Comparison of ENCODE assay signal across 8 cellular contexts in the genomic region with DNA sequence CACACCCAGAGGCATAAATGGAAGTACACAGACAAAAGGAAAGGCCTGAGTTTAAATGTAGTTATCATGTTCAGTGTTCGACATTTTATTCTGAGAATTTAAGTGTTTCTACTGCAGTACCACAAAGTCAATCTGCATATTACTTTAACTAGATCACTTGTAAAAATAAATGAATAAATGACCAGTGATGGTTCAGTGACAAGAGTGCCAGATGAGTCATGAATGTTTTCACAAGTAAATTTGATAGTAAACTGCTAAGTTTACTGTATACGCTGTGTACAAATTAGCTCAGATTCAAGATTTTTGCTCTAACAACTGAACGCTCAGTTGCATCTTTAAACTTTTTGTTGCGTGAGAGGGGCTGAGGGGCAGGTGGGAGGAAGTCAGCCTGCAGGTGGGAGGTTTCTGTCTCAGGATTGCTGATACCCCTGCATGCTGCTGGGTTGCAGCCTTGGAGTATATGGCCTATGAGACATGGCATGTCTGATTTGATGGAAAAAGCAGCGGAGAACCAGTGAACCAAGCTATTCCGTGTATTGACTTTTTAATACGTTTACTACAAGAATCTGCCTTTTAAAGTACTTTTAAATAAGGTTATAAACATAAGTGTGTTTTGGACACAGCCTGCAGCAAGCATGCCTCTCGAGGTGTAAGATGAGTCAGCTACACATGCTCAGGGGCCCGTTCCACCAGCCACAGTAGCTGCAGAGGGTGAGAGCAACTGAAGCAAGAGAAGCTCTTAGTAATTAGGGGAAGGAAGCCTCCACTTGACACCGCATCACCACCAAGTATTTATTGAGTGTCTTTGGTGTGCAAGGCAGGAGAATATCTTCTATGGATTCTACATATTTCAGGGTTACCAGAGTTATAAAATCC.
DNase-seq lines count a peak whose midpoint lies in the region; ATAC-seq and TF ChIP-seq lines count a peak whose summit lies in the region.

No MANE protein-coding gene starts in this region.

- POLR2A ChIA-PET in HCT116 (lab: Charles Lee) = no interaction called here

- TF ChIP-seq CTCF in HCT116 (IDR thresholded peaks at IDR 0.05 in 2 of 3, conservative IDR thresholded peaks at IDR 0.05 in 1 of 3; ENCODE audit: borderline replicate concordance in 1 of 3, insufficient read depth in 1 of 3, low read depth in 2 of 3, low read length in 2 of 3) (no peak), uterus (IDR thresholded peaks at IDR 0.05) (no peak), ovary (IDR thresholded peaks at IDR 0.05) (no peak)

- no peaks in the 10 kb centered on the region for H3K79me2 ChIP-seq in HCT116 (ENCODE audit: insufficient read depth, low read length)

- H3K4me2 ChIP-seq in HCT116 (ENCODE audit: low read length) = peak overlapping the region; percentile 40

- BruUV-seq in HCT116 (replicated peaks; lab: Mats Ljungman, UMichigan) = no TSS peak

- TF ChIP-seq POLR2A in HCT116 (IDR thresholded peaks at IDR 0.05; ENCODE audit: borderline replicate concordance, extremely low read depth, insufficient read depth, insufficient read length) (no peak), uterus (IDR thresholded peaks at IDR 0.05) (no peak), ovary (IDR thresholded peaks at IDR 0.05) (no peak)

- peak; percentile 95 for ATAC-seq in GM18502 (IDR thresholded peaks at IDR 0.05; ENCODE audit: poor library complexity, unreplicated experiment)
- peak; percentile 81 for ATAC-seq in HCT116

- no peak for TF ChIP-seq RAD21 in HCT116 (IDR thresholded peaks at IDR 0.05; ENCODE audit: low read depth)

- WGBS in ovary, 3 donors = 84 to 87% (median 86%) methylated on average over 10 of the region's 10 CpGs

- H3K27me3 ChIP-seq in HCT116 (ENCODE audit: insufficient read depth, low read length) = no peaks in the 10 kb centered on the region
- H3K27me3 ChIP-seq in uterus = no peaks in the 10 kb centered on the region
- no peaks in the 10 kb centered on the region for H3K27me3 ChIP-seq in ovary

- no peaks in the 10 kb centered on the region for H3K9me2 ChIP-seq in HCT116 (ENCODE audit: insufficient read depth)

- intact Hi-C loops in HCT116 (cut with micrococcal nuclease) (no loop called here), uterus (cut with DNase I; ENCODE audit: low total_unique reads) (no loop called here), ovary (cut with DNase I) (no loop called here)

- no peak overlapping the region for H3K4me3 ChIP-seq in HCT116 (replicated peaks in 1 of 2; ENCODE audit: low read depth in 1 of 2, low read length in 2 of 2)
- no peak overlapping the region for H3K4me3 ChIP-seq in uterus
- H3K4me3 ChIP-seq in ovary = no peak overlapping the region

- RAD21 ChIA-PET in HCT116 (lab: Charles Lee; ENCODE audit: low non-redundant PET in 1 of 2, low total read pairs in 2 of 2, uncharacterized antibody in 2 of 2, unreplicated experiment in 2 of 2) = no interaction called here

- CTCF ChIA-PET in HCT116 (lab: Charles Lee) = interaction anchor here (0.7 kb wide), 1 partner anchor 33 kb away, joined by 3 read pairs; no protein-coding TSS in a partner anchor

- no peaks in the 10 kb centered on the region for H3K36me3 ChIP-seq in HCT116 (ENCODE audit: control insufficient read depth in 1 of 2, insufficient read depth in 2 of 2, low read length in 2 of 2)
- H3K36me3 ChIP-seq in uterus = no peaks in the 10 kb centered on the region
- no peaks in the 10 kb centered on the region for H3K36me3 ChIP-seq in ovary

- no peak overlapping the region for H2AFZ ChIP-seq in HCT116 (ENCODE audit: low read depth, low read length, poor library complexity, severe bottlenecking)

- DNase-seq in HCT116 (ENCODE audit: low read depth, low spot score) = no peak
- peak; percentile 45 for DNase-seq in NCI-H510A (lab: John Stamatoyannopoulos, UW)
- DNase-seq in islet precursor cell = peak; percentile 80
- DNase-seq in uterus = no peak
- DNase-seq in globus pallidus (ENCODE audit: low spot score) = no peak
- no peak for DNase-seq in hepatic stellate cell (ENCODE audit: low spot score)
- no peak for DNase-seq in ovary

- no peaks in the 10 kb centered on the region for H4K20me1 ChIP-seq in HCT116 (ENCODE audit: insufficient read depth)

- no peak for TF ChIP-seq EP300 in ovary (IDR thresholded peaks at IDR 0.05)

- H3K9ac ChIP-seq in HCT116 (ENCODE audit: low read length) = peak overlapping the region; percentile 28

- H3K27ac ChIP-seq in HCT116 (ENCODE audit: low read depth, low read length) = 0 out of 2 replicates have a peak overlapping the region, but pooled peaks have one; percentile 12
- no peak overlapping the region for H3K27ac ChIP-seq in uterus
- no peak overlapping the region for H3K27ac ChIP-seq in ovary

- H3K9me3 ChIP-seq in HCT116 (ENCODE audit: control insufficient read depth in 1 of 2, insufficient read depth in 1 of 2, low read depth in 1 of 2, low read length in 2 of 2) (no peaks in the 10 kb centered on the region), uterus (no peaks in the 10 kb centered on the region), ovary (no peaks in the 10 kb centered on the region)

- H3K4me1 ChIP-seq in HCT116 (ENCODE audit: control insufficient read depth in 1 of 2, insufficient read depth in 2 of 2, low read length in 2 of 2) = peaks cover 30 to 40% of the 10 kb centered on the region in 2 experiments
- H3K4me1 ChIP-seq in uterus = no peaks in the 10 kb centered on the region
- no peaks in the 10 kb centered on the region for H3K4me1 ChIP-seq in ovary (ENCODE audit: insufficient read depth)

TF ChIP-seq in HCT116, 20 proteins besides CTCF, POLR2A, EP300 and RAD21 (continues in another document):
- TF ChIP-seq EZH2 (IDR thresholded peaks at IDR 0.05) = no peak
- TF ChIP-seq ZFX (IDR thresholded peaks at IDR 0.05) = no peak
- no peak for TF ChIP-seq SIN3A (IDR thresholded peaks at IDR 0.05; ENCODE audit: low read depth)
- TF ChIP-seq TCF7L2 (IDR thresholded peaks at IDR 0.05; ENCODE audit: borderline replicate concordance, extremely low read depth, insufficient read depth, insufficient read length) = no peak
- no peak for TF ChIP-seq EZH2phosphoT487 (IDR thresholded peaks at IDR 0.05; ENCODE audit: borderline replicate concordance)
- no peak for TF ChIP-seq ELF1 (IDR thresholded peaks at IDR 0.05; ENCODE audit: borderline replicate concordance, low read depth)
- TF ChIP-seq, protein P1, sequence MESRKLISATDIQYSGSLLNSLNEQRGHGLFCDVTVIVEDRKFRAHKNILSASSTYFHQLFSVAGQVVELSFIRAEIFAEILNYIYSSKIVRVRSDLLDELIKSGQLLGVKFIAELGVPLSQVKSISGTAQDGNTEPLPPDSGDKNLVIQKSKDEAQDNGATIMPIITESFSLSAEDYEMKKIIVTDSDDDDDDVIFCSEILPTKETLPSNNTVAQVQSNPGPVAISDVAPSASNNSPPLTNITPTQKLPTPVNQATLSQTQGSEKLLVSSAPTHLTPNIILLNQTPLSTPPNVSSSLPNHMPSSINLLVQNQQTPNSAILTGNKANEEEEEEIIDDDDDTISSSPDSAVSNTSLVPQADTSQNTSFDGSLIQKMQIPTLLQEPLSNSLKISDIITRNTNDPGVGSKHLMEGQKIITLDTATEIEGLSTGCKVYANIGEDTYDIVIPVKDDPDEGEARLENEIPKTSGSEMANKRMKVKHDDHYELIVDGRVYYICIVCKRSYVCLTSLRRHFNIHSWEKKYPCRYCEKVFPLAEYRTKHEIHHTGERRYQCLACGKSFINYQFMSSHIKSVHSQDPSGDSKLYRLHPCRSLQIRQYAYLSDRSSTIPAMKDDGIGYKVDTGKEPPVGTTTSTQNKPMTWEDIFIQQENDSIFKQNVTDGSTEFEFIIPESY (IDR thresholded peaks at IDR 0.05; ENCODE audit: extremely low read depth, insufficient replicate concordance, low read length) = no peak
- TF ChIP-seq JUND (IDR thresholded peaks at IDR 0.05) = peak; percentile 57; the same call in 1 of the 2 replicates
- no peak for TF ChIP-seq SP1 (IDR thresholded peaks at IDR 0.05; ENCODE audit: low read depth)
- no peak for TF ChIP-seq SRF (IDR thresholded peaks at IDR 0.05; ENCODE audit: low read depth)
- no peak; the same call in 1 of the 2 replicates for TF ChIP-seq FOSL1 (IDR thresholded peaks at IDR 0.05; ENCODE audit: low read depth)
- no peak for TF ChIP-seq POLR2AphosphoS5 (IDR thresholded peaks at IDR 0.05; ENCODE audit: low read depth, low read length)
- TF ChIP-seq, protein P2, sequence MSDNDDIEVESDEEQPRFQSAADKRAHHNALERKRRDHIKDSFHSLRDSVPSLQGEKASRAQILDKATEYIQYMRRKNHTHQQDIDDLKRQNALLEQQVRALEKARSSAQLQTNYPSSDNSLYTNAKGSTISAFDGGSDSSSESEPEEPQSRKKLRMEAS (IDR thresholded peaks at IDR 0.05) = peak; percentile 89
- no peak for TF ChIP-seq YY1 (IDR thresholded peaks at IDR 0.05; ENCODE audit: extremely low read depth, insufficient replicate concordance, low read depth, low read length)
- TF ChIP-seq, protein P3, sequence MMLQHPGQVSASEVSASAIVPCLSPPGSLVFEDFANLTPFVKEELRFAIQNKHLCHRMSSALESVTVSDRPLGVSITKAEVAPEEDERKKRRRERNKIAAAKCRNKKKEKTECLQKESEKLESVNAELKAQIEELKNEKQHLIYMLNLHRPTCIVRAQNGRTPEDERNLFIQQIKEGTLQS (IDR thresholded peaks at IDR 0.05) = no peak
- TF ChIP-seq, protein P4, sequence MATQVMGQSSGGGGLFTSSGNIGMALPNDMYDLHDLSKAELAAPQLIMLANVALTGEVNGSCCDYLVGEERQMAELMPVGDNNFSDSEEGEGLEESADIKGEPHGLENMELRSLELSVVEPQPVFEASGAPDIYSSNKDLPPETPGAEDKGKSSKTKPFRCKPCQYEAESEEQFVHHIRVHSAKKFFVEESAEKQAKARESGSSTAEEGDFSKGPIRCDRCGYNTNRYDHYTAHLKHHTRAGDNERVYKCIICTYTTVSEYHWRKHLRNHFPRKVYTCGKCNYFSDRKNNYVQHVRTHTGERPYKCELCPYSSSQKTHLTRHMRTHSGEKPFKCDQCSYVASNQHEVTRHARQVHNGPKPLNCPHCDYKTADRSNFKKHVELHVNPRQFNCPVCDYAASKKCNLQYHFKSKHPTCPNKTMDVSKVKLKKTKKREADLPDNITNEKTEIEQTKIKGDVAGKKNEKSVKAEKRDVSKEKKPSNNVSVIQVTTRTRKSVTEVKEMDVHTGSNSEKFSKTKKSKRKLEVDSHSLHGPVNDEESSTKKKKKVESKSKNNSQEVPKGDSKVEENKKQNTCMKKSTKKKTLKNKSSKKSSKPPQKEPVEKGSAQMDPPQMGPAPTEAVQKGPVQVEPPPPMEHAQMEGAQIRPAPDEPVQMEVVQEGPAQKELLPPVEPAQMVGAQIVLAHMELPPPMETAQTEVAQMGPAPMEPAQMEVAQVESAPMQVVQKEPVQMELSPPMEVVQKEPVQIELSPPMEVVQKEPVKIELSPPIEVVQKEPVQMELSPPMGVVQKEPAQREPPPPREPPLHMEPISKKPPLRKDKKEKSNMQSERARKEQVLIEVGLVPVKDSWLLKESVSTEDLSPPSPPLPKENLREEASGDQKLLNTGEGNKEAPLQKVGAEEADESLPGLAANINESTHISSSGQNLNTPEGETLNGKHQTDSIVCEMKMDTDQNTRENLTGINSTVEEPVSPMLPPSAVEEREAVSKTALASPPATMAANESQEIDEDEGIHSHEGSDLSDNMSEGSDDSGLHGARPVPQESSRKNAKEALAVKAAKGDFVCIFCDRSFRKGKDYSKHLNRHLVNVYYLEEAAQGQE (IDR thresholded peaks at IDR 0.05; ENCODE audit: low read depth) = no peak

Comparison
In these comparisons a context has a peak if more than half of its experiments do, and no peak if none do; other contexts are left out.
1. DNase-seq: peak in NCI-H510A (single experiment) and islet precursor cell (single experiment); none in HCT116 (single experiment), uterus (0 of 2), globus pallidus (single experiment), hepatic stellate cell (single experiment) and ovary (0 of 5).